Comparison of ENCODE assay signal across 8 cellular contexts in the genomic region with DNA sequence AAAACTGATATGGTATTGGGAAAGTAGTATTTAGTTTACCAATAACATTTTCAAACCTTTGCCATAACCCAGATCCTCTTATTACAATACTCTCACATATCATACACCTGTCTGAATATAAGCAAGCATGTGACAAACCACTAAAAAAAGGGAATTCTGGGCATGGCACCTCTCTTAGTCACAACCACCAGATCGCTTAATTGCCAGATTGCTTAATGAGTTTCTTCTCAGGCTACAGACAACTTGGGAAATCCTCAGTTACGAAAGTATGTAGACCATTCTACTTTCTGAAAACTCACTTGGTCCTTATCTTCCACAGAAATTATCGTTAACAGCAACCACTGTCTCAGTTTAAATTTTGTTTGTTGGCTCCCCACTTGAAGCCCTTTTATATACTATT. TPM values are rescaled to one million over a fixed set of nuclear protein-coding genes. Genes with fewer than 3 reads are reported as not detected.
DNase-seq lines count a peak whose midpoint lies in the region; ATAC-seq, FAIRE-seq and TF ChIP-seq lines count a peak whose summit lies in the region.

No MANE protein-coding gene starts in this region.

- H3K4me3 ChIP-seq in Panc1 (ENCODE audit: low read depth in 2 of 2, low read length in 2 of 2), result peak overlapping the region; percentile 81 to 83
- peak overlapping the region; percentile 96 for H3K4me3 ChIP-seq in epithelial cell of esophagus (ENCODE audit: low read length)

- FAIRE-seq in GM19239 (lab: Jason Lieb, UNC), result peak; percentile 35

- POLR2A ChIA-PET in Panc1 (lab: Charles Lee), result no interaction called here

- H3K36me3 ChIP-seq in Panc1 (ENCODE audit: control insufficient read depth, insufficient read depth, low read length), result peaks cover 7% of the 10 kb centered on the region

- CTCF ChIA-PET in Panc1 (lab: Charles Lee), result no interaction called here

- H3K9me3 ChIP-seq in Panc1 (ENCODE audit: control insufficient read depth, insufficient read depth, low read depth, low read length), result no peaks in the 10 kb centered on the region

- ATAC-seq in Panc1, result no peak

- H3K4me1 ChIP-seq in Panc1 (ENCODE audit: control insufficient read depth, insufficient read depth, low read length), result no peaks in the 10 kb centered on the region; the same call in 1 of the 2 replicates

- H3K27me3 ChIP-seq in Panc1 (ENCODE audit: control insufficient read depth, insufficient read depth, low read length), result no peaks in the 10 kb centered on the region

- BruUV-seq in Panc1 (replicated peaks; lab: Mats Ljungman, UMichigan), result no TSS peak

- intact Hi-C loops in Panc1 (cut with micrococcal nuclease; ENCODE audit: unreplicated experiment), result no loop called here

- in situ Hi-C loops in Panc1 (cut with HindIII; ENCODE audit: low pct_unique_long_range_greater_than_20kb, low sequenced_read_pairs), result no loop called here

- DNase-seq in GM19239 (ENCODE audit: insufficient read length, low spot score) (no peak), Panc1 (ENCODE audit: low read depth, low spot score) (no peak), epithelial cell of esophagus (ENCODE audit: low read depth) (peak; percentile 85), renal cortical epithelial cell (ENCODE audit: low read depth) (peak; percentile 75), cerebellar nuclear complex (lab: John Stamatoyannopoulos, UW) (no peak), NCI-H2196 treated with DMSO at 0.1 percent for 48 hours (lab: John Stamatoyannopoulos, UW; ENCODE audit: unreplicated experiment) (no peak), pons (ENCODE audit: low spot score) (no peak), NCI-H1048 (lab: John Stamatoyannopoulos, UW) (no peak)

- TF ChIP-seq CTCF in Panc1 (IDR thresholded peaks at IDR 0.05) (no peak), epithelial cell of esophagus (IDR thresholded peaks at IDR 0.05; ENCODE audit: insufficient read depth, low read depth, low read length, missing control alignments) (no peak)

- H3K27ac ChIP-seq in Panc1 (ENCODE audit: low read length), result no peak overlapping the region

RNA-seq across cellular contexts. Expression of gene NAF1, which starts 2.1 kb away (rescaled TPM):
- total RNA-seq in Panc1 (2021; ENCODE audit: unreplicated experiment), result 15.2 TPM
- 5.4 TPM for polyA plus RNA-seq in Panc1 (2012; ENCODE audit: insufficient read length)
- 4.2 and 12.6 TPM in 2 replicates for total RNA-seq in renal cortical epithelial cell

Comparison
In these comparisons a context has a peak if more than half of its experiments do, and no peak if none do; other contexts are left out.
1. DNase-seq: peak in epithelial cell of esophagus (single experiment) and renal cortical epithelial cell (single experiment); none in GM19239 (single experiment), Panc1 (single experiment), cerebellar nuclear complex (0 of 2), NCI-H2196 treated with DMSO at 0.1 percent for 48 hours (single experiment), pons (single experiment) and NCI-H1048 (single experiment).